16 cellular contexts compared by ENCODE assay signal in the genomic region with DNA sequence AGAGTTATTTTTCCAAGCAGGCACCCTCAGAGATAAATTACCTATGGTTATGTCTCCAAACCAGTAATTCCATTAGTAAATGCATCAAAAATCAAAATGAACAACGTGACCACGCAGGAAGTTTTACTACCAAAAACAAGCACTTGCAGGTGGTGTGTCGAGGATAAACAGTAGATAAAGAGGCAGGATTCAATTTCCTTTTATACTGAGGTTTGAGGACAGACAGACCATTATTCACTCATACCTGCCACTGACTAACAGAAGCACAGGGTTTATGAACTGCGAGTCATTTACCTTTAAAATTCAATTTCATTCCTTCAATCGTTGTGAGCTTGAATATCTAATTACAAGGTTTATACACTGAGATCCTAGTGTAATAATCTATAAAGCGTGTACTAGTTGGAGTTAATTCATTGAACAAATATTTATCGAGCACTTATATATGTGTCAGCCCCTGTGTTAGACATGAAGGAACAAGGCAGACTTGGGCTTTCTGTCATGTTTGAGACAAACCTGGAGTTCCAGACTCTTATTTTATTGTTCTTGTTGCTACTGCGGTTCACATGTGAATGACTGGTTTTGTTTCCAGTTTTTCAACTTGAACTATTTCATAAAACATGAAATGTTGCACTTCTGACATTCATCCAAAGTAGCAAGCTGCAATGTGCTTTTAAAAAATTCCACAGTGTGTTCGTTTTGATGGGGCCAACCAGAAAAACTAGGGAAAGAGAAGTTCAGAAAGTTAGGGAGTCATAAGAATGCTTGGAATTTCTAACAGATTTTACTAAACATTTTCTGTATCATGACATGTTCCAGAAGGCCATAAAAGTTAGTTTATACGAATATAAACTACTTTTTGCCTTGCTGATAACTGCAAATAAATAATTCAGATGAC.
DNase-seq lines count a peak whose midpoint lies in the region; ATAC-seq and TF ChIP-seq lines count a peak whose summit lies in the region.
"Had no signal": no experiment of that assay in that cellular context is flagged by ENCODE, and none has a peak within 500 bp of the region (broad histone marks: within the 10 kb centered on the region; RNA-seq: fewer than 3 reads in every experiment).

No MANE protein-coding gene starts in this region.

- H3K4me1 Mint-ChIP-seq in GM23338, result peaks cover 24% of the 10 kb centered on the region

- DNase-seq in AG20443 (ENCODE audit: low spot score) (peak; percentile 50), GM23338 (ENCODE audit: low spot score) (no peak), amniotic epithelial cell (ENCODE audit: low read depth) (peak; percentile 40), foreskin keratinocyte (peak; percentile 36 to 38), RWPE1 (ENCODE audit: low spot score) (no peak), dermis blood vessel endothelial cell (no peak), GF-D8 (lab: John Stamatoyannopoulos, UW) (no peak)
- no peak for DNase-seq in stimulated activated CD4-positive, alpha-beta T cell treated with anti-CD3 and anti-CD28 coated beads, Interleukin-4, amount 100 ng/mL, for 24 hours
- DNase-seq: left ventricle myocardium superior, NCI-H1105 treated with DMSO at 0.1 percent for 48 hours, NCI-H524, PC-9, posterior cingulate gyrus had no signal

- peaks cover 7% of the 10 kb centered on the region for H3K27me3 Mint-ChIP-seq in GM23338 (ENCODE audit: insufficient read depth, low read depth, poor library complexity)

- H3K4me2 ChIP-seq in GM23338, result no peak overlapping the region
- H3K4me2 ChIP-seq: PC-9 had no signal

- H4K20me1 ChIP-seq in GM23338 (replicated peaks; ENCODE audit: insufficient read depth), result no peaks in the 10 kb centered on the region

- 0 out of 2 replicates have a peak overlapping the region, but pooled peaks have one; percentile 23 for H3K27ac Mint-ChIP-seq in GM23338
- H3K27ac Mint-ChIP-seq: dendritic cell treated with granulocyte-macrophage colony-stimulating factor and Interleukin-4, amounts not matched to agents 40 ng/mL and 50 ng/mL, for 4 days; stimulated activated naive CD8-positive, alpha-beta T cell treated with anti-CD3 and anti-CD28 coated beads, Interleukin-15, Interleukin-2, amounts not matched to agents 100 ng/mL and 50 ng/mL, for 24 hours had no signal

- peaks cover 17% of the 10 kb centered on the region for H3K79me2 ChIP-seq in GM23338 (replicated peaks; ENCODE audit: insufficient read depth)

- no peak overlapping the region for H3K4me3 Mint-ChIP-seq in GM23338
- H3K4me3 Mint-ChIP-seq: dendritic cell treated with granulocyte-macrophage colony-stimulating factor and Interleukin-4, amounts not matched to agents 40 ng/mL and 50 ng/mL, for 4 days; stimulated activated naive CD8-positive, alpha-beta T cell treated with anti-CD3 and anti-CD28 coated beads, Interleukin-15, Interleukin-2, amounts not matched to agents 100 ng/mL and 50 ng/mL, for 24 hours had no signal

- ATAC-seq in GM23338, result no peak
- ATAC-seq in foreskin keratinocyte, result peak; percentile 53
- ATAC-seq: K562, left ventricle myocardium superior had no signal

- POLR2A ChIA-PET in RWPE1 (lab: Yijun Ruan, JAX; ENCODE audit: low non-redundant PET), result no interaction called here

- CTCF ChIA-PET in RWPE1 (lab: Yijun Ruan, JAX), result interaction anchor here (1.3 kb wide), 1 partner anchor 374 kb away, joined by 3 read pairs; no protein-coding TSS in a partner anchor

- H3K4me1 ChIP-seq in GM23338 (ENCODE audit: insufficient read depth) (peaks cover 14% of the 10 kb centered on the region), foreskin keratinocyte (peaks cover 11% of the 10 kb centered on the region)

- H3K27ac ChIP-seq in GM23338 (ENCODE audit: low read depth) (no peak overlapping the region), foreskin keratinocyte (no peak overlapping the region), RWPE1 (no peak overlapping the region)
- H3K27ac ChIP-seq: PC-9 had no signal

- H3K36me3 Mint-ChIP-seq in GM23338 (ENCODE audit: low read depth), result peaks cover 48% of the 10 kb centered on the region

- TF ChIP-seq CTCF in GM23338 (conservative IDR thresholded peaks at IDR 0.05; ENCODE audit: low read depth in 2 of 2) (no peak), foreskin keratinocyte (conservative IDR thresholded peaks at IDR 0.05) (no peak), RWPE1 (conservative IDR thresholded peaks at IDR 0.05; ENCODE audit: low read depth) (no peak)

- H3K27me3 ChIP-seq in GM23338 (ENCODE audit: insufficient read depth) (no peaks in the 10 kb centered on the region), foreskin keratinocyte (no peaks in the 10 kb centered on the region)

- H3K36me3 ChIP-seq in GM23338 (ENCODE audit: insufficient read depth), result no peaks in the 10 kb centered on the region; the same call in none of the 2 replicates

- no peak overlapping the region for H3K4me3 ChIP-seq in GM23338
- H3K4me3 ChIP-seq: K562, PC-9 had no signal

- no peak overlapping the region for H2AFZ ChIP-seq in GM23338
- H2AFZ ChIP-seq: PC-9 had no signal

- H3K9me3 Mint-ChIP-seq in GM23338, result peaks cover 8% of the 10 kb centered on the region
- H3K9me3 Mint-ChIP-seq: stimulated activated naive CD8-positive, alpha-beta T cell treated with anti-CD3 and anti-CD28 coated beads, Interleukin-15, Interleukin-2, amounts not matched to agents 100 ng/mL and 50 ng/mL, for 24 hours had no signal

- H3F3A ChIP-seq in GM23338 (replicated peaks; ENCODE audit: low read depth), result no peaks in the 10 kb centered on the region

- no peaks in the 10 kb centered on the region for H3K9me2 ChIP-seq in GM23338 (ENCODE audit: insufficient read depth)

TF ChIP-seq in GM23338, 12 proteins besides CTCF, POLR2A, EP300 and RAD21 (continues in another document):
- no peak for TF ChIP-seq EZH2phosphoT487 (IDR thresholded peaks at IDR 0.05; ENCODE audit: unreplicated experiment)
- TF ChIP-seq, protein P1, sequence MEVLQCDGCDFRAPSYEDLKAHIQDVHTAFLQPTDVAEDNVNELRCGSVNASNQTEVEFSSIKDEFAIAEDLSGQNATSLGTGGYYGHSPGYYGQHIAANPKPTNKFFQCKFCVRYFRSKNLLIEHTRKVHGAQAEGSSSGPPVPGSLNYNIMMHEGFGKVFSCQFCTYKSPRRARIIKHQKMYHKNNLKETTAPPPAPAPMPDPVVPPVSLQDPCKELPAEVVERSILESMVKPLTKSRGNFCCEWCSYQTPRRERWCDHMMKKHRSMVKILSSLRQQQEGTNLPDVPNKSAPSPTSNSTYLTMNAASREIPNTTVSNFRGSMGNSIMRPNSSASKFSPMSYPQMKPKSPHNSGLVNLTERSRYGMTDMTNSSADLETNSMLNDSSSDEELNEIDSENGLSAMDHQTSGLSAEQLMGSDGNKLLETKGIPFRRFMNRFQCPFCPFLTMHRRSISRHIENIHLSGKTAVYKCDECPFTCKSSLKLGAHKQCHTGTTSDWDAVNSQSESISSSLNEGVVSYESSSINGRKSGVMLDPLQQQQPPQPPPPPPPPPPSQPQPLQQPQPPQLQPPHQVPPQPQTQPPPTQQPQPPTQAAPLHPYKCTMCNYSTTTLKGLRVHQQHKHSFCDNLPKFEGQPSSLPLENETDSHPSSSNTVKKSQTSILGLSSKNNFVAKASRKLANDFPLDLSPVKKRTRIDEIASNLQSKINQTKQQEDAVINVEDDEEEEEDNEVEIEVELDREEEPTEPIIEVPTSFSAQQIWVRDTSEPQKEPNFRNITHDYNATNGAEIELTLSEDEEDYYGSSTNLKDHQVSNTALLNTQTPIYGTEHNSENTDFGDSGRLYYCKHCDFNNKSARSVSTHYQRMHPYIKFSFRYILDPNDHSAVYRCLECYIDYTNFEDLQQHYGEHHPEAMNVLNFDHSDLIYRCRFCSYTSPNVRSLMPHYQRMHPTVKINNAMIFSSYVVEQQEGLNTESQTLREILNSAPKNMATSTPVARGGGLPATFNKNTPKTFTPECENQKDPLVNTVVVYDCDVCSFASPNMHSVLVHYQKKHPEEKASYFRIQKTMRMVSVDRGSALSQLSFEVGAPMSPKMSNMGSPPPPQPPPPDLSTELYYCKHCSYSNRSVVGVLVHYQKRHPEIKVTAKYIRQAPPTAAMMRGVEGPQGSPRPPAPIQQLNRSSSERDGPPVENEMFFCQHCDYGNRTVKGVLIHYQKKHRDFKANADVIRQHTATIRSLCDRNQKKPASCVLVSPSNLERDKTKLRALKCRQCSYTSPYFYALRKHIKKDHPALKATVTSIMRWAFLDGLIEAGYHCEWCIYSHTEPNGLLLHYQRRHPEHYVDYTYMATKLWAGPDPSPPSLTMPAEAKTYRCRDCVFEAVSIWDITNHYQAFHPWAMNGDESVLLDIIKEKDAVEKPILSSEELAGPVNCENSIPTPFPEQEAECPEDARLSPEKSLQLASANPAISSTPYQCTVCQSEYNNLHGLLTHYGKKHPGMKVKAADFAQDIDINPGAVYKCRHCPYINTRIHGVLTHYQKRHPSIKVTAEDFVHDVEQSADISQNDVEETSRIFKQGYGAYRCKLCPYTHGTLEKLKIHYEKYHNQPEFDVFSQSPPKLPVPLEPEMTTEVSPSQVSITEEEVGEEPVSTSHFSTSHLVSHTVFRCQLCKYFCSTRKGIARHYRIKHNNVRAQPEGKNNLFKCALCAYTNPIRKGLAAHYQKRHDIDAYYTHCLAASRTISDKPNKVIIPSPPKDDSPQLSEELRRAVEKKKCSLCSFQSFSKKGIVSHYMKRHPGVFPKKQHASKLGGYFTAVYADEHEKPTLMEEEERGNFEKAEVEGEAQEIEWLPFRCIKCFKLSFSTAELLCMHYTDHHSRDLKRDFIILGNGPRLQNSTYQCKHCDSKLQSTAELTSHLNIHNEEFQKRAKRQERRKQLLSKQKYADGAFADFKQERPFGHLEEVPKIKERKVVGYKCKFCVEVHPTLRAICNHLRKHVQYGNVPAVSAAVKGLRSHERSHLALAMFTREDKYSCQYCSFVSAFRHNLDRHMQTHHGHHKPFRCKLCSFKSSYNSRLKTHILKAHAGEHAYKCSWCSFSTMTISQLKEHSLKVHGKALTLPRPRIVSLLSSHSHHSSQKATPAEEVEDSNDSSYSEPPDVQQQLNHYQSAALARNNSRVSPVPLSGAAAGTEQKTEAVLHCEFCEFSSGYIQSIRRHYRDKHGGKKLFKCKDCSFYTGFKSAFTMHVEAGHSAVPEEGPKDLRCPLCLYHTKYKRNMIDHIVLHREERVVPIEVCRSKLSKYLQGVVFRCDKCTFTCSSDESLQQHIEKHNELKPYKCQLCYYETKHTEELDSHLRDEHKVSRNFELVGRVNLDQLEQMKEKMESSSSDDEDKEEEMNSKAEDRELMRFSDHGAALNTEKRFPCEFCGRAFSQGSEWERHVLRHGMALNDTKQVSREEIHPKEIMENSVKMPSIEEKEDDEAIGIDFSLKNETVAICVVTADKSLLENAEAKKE (CRISPR knock-in tag; IDR thresholded peaks at IDR 0.05), result no peak
- TF ChIP-seq NANOG (IDR thresholded peaks at IDR 0.05; ENCODE audit: borderline replicate concordance), result no peak
- TF ChIP-seq POLR2AphosphoS5 (IDR thresholded peaks at IDR 0.05; ENCODE audit: low read depth), result no peak
- no peak for TF ChIP-seq ZNF114 (CRISPR knock-in tag; IDR thresholded peaks at IDR 0.05)

Comparison
In these comparisons a context has a peak if more than half of its experiments do, and no peak if none do; other contexts are left out.
1. DNase-seq: peak in AG20443 (single experiment), amniotic epithelial cell (single experiment) and foreskin keratinocyte (2 of 2); none in GM23338 (single experiment), RWPE1 (single experiment), stimulated activated CD4-positive, alpha-beta T cell treated with anti-CD3 and anti-CD28 coated beads, Interleukin-4, amount 100 ng/mL, for 24 hours (single experiment), dermis blood vessel endothelial cell (single experiment) and GF-D8 (single experiment).